ENCODE assay signal across 12 cellular contexts in the genomic region with DNA sequence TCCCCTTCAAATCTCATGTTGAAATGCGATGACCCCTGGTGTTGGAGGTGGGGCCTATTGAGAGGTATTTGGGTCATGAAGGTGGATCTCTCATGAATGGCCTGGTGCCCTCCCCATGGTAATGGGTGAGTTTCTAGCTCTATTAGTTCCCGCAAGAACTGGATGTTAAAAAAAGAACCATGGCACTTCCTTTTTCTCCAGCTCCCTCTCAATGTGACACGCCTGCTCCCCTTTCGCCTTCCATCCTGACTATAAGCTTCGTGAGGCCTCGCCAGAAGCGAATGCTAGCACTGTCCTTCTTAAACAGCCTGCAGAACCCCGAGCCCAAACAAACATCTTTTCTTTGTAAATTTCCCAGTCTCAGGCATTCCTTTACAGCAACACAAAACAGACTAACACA.
DNase-seq lines count a peak whose midpoint lies in the region; ATAC-seq and TF ChIP-seq lines count a peak whose summit lies in the region.
"Had no signal": no experiment of that assay in that cellular context is flagged by ENCODE, and none has a peak within 500 bp of the region (broad histone marks: within the 10 kb centered on the region; RNA-seq: fewer than 3 reads in every experiment).

No MANE protein-coding gene starts in this region.

- no peak for TF ChIP-seq CTCF in WTC11 (IDR thresholded peaks at IDR 0.05)

- H3K27ac Mint-ChIP-seq in WTC11 (0 out of 2 replicates have a peak overlapping the region, but pooled peaks have one; percentile 28), naive B cell (peak overlapping the region in 4 of 6 donors; percentile 24 to 86 (median 33))
- peak overlapping the region; percentile 46 for H3K27ac Mint-ChIP-seq in stimulated activated memory B cell treated with anti-CD40 and anti-IgM and Interleukin-4, amounts not matched to agents 10 μg/mL and 1 μg/mL and 100 μg/mL, for 72 hours
- H3K27ac Mint-ChIP-seq: B cell; CD4-positive, alpha-beta memory T cell had no signal

- H3K4me1 Mint-ChIP-seq in WTC11 = peaks cover 11% of the 10 kb centered on the region
- peaks cover 41 to 54% (median 41%) of the 10 kb centered on the region in 3 donors for H3K4me1 Mint-ChIP-seq in naive B cell
- peaks cover 10% of the 10 kb centered on the region for H3K4me1 Mint-ChIP-seq in stimulated activated memory B cell treated with anti-CD40 and anti-IgM and Interleukin-4, amounts not matched to agents 10 μg/mL and 1 μg/mL and 100 μg/mL, for 72 hours
- H3K4me1 Mint-ChIP-seq: CD4-positive, alpha-beta memory T cell had no signal

- no peak overlapping the region for H3K4me3 Mint-ChIP-seq in WTC11
- no peak overlapping the region for H3K4me3 Mint-ChIP-seq in naive B cell
- no peak overlapping the region for H3K4me3 Mint-ChIP-seq in stimulated activated memory B cell treated with anti-CD40 and anti-IgM and Interleukin-4, amounts not matched to agents 10 μg/mL and 1 μg/mL and 100 μg/mL, for 72 hours
- H3K4me3 Mint-ChIP-seq: B cell; CD4-positive, alpha-beta memory T cell had no signal

- DNase-seq in MV-4-11 (lab: John Stamatoyannopoulos, UW) = peak; percentile 36
- DNase-seq in WTC11 (ENCODE audit: low spot score) = no peak
- DNase-seq in naive B cell = no peak
- DNase-seq in NCI-H2107 treated with DMSO at 0.1 percent for 48 hours (lab: John Stamatoyannopoulos, UW; ENCODE audit: unreplicated experiment) = no peak
- DNase-seq in T1000 (lab: John Stamatoyannopoulos, UW) = no peak
- no peak for DNase-seq in Kasumi-1 (lab: John Stamatoyannopoulos, UW)
- DNase-seq: C1 segment of cervical spinal cord; CD4-positive, alpha-beta memory T cell; DMS79 had no signal

- ATAC-seq in WTC11 (no peak), naive B cell (ENCODE audit: low read depth in 2 of 2) (no peak)
- ATAC-seq in stimulated activated memory B cell treated with anti-CD40 and anti-IgM and Interleukin-4, amounts not matched to agents 10 μg/mL and 1 μg/mL and 100 μg/mL, for 72 hours = no peak
- ATAC-seq: HepG2 had no signal

- CTCF ChIA-PET in WTC11 (lab: Charles Lee) = no interaction called here

- POLR2A ChIA-PET in WTC11 (lab: Charles Lee) = no interaction called here

- H3K36me3 Mint-ChIP-seq in WTC11 (peaks cover 16% of the 10 kb centered on the region), naive B cell (peaks cover 29 to 36% of the 10 kb centered on the region in 2 donors)
- H3K36me3 Mint-ChIP-seq in stimulated activated memory B cell treated with anti-CD40 and anti-IgM and Interleukin-4, amounts not matched to agents 10 μg/mL and 1 μg/mL and 100 μg/mL, for 72 hours = peaks cover 54% of the 10 kb centered on the region

- H3K9me3 Mint-ChIP-seq in WTC11 (peaks cover 36% of the 10 kb centered on the region), naive B cell (peaks cover 5 to 12% (median 8%) of the 10 kb centered on the region in 7 donors)
- peaks cover 9% of the 10 kb centered on the region for H3K9me3 Mint-ChIP-seq in stimulated activated memory B cell treated with anti-CD40 and anti-IgM and Interleukin-4, amounts not matched to agents 10 μg/mL and 1 μg/mL and 100 μg/mL, for 72 hours

- H3K27me3 Mint-ChIP-seq in WTC11 (ENCODE audit: low read depth) (no peaks in the 10 kb centered on the region; the same call in 1 of the 2 replicates), naive B cell (no peaks in the 10 kb centered on the region)
- H3K27me3 Mint-ChIP-seq in stimulated activated memory B cell treated with anti-CD40 and anti-IgM and Interleukin-4, amounts not matched to agents 10 μg/mL and 1 μg/mL and 100 μg/mL, for 72 hours = no peaks in the 10 kb centered on the region
- H3K27me3 Mint-ChIP-seq: B cell had no signal

TF ChIP-seq in WTC11, 78 proteins besides CTCF, POLR2A, EP300 and RAD21 (continues in another document):
- no peak for TF ChIP-seq ETV6 (CRISPR knock-in tag; IDR thresholded peaks at IDR 0.05)
- TF ChIP-seq, protein P1, sequence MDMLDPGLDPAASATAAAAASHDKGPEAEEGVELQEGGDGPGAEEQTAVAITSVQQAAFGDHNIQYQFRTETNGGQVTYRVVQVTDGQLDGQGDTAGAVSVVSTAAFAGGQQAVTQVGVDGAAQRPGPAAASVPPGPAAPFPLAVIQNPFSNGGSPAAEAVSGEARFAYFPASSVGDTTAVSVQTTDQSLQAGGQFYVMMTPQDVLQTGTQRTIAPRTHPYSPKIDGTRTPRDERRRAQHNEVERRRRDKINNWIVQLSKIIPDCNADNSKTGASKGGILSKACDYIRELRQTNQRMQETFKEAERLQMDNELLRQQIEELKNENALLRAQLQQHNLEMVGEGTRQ (CRISPR knock-in tag; IDR thresholded peaks at IDR 0.05) = no peak
- no peak for TF ChIP-seq RELA (CRISPR knock-in tag; IDR thresholded peaks at IDR 0.05; ENCODE audit: borderline replicate concordance)
- TF ChIP-seq, protein P2, sequence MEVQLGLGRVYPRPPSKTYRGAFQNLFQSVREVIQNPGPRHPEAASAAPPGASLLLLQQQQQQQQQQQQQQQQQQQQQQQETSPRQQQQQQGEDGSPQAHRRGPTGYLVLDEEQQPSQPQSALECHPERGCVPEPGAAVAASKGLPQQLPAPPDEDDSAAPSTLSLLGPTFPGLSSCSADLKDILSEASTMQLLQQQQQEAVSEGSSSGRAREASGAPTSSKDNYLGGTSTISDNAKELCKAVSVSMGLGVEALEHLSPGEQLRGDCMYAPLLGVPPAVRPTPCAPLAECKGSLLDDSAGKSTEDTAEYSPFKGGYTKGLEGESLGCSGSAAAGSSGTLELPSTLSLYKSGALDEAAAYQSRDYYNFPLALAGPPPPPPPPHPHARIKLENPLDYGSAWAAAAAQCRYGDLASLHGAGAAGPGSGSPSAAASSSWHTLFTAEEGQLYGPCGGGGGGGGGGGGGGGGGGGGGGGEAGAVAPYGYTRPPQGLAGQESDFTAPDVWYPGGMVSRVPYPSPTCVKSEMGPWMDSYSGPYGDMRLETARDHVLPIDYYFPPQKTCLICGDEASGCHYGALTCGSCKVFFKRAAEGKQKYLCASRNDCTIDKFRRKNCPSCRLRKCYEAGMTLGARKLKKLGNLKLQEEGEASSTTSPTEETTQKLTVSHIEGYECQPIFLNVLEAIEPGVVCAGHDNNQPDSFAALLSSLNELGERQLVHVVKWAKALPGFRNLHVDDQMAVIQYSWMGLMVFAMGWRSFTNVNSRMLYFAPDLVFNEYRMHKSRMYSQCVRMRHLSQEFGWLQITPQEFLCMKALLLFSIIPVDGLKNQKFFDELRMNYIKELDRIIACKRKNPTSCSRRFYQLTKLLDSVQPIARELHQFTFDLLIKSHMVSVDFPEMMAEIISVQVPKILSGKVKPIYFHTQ (CRISPR knock-in tag; IDR thresholded peaks at IDR 0.05) = no peak
- TF ChIP-seq KAT7 (CRISPR knock-in tag; IDR thresholded peaks at IDR 0.05; ENCODE audit: borderline replicate concordance) = no peak
- no peak for TF ChIP-seq OVOL2 (CRISPR knock-in tag; IDR thresholded peaks at IDR 0.05; ENCODE audit: borderline replicate concordance)
- TF ChIP-seq FOXK1 (CRISPR knock-in tag; IDR thresholded peaks at IDR 0.05) = no peak
- TF ChIP-seq SP1 (CRISPR knock-in tag; conservative IDR thresholded peaks at IDR 0.05) = no peak
- TF ChIP-seq JAZF1 (CRISPR knock-in tag; IDR thresholded peaks at IDR 0.05) = no peak
- TF ChIP-seq EMX1 (CRISPR knock-in tag; IDR thresholded peaks at IDR 0.05) = no peak
- TF ChIP-seq CBFB (CRISPR knock-in tag; IDR thresholded peaks at IDR 0.05; ENCODE audit: low read depth) = no peak
- no peak for TF ChIP-seq ZNF317 (CRISPR knock-in tag; IDR thresholded peaks at IDR 0.05; ENCODE audit: borderline replicate concordance, low read depth)
- TF ChIP-seq MXD4 (CRISPR knock-in tag; IDR thresholded peaks at IDR 0.05; ENCODE audit: borderline replicate concordance) = no peak
- TF ChIP-seq, protein P3, sequence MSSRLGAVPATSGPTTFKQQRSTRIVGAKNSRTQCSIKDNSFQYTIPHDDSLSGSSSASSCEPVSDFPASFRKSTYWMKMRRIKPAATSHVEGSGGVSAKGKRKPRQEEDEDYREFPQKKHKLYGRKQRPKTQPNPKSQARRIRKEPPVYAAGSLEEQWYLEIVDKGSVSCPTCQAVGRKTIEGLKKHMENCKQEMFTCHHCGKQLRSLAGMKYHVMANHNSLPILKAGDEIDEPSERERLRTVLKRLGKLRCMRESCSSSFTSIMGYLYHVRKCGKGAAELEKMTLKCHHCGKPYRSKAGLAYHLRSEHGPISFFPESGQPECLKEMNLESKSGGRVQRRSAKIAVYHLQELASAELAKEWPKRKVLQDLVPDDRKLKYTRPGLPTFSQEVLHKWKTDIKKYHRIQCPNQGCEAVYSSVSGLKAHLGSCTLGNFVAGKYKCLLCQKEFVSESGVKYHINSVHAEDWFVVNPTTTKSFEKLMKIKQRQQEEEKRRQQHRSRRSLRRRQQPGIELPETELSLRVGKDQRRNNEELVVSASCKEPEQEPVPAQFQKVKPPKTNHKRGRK (CRISPR knock-in tag; IDR thresholded peaks at IDR 0.05; ENCODE audit: borderline replicate concordance) = no peak
- TF ChIP-seq, protein P4, sequence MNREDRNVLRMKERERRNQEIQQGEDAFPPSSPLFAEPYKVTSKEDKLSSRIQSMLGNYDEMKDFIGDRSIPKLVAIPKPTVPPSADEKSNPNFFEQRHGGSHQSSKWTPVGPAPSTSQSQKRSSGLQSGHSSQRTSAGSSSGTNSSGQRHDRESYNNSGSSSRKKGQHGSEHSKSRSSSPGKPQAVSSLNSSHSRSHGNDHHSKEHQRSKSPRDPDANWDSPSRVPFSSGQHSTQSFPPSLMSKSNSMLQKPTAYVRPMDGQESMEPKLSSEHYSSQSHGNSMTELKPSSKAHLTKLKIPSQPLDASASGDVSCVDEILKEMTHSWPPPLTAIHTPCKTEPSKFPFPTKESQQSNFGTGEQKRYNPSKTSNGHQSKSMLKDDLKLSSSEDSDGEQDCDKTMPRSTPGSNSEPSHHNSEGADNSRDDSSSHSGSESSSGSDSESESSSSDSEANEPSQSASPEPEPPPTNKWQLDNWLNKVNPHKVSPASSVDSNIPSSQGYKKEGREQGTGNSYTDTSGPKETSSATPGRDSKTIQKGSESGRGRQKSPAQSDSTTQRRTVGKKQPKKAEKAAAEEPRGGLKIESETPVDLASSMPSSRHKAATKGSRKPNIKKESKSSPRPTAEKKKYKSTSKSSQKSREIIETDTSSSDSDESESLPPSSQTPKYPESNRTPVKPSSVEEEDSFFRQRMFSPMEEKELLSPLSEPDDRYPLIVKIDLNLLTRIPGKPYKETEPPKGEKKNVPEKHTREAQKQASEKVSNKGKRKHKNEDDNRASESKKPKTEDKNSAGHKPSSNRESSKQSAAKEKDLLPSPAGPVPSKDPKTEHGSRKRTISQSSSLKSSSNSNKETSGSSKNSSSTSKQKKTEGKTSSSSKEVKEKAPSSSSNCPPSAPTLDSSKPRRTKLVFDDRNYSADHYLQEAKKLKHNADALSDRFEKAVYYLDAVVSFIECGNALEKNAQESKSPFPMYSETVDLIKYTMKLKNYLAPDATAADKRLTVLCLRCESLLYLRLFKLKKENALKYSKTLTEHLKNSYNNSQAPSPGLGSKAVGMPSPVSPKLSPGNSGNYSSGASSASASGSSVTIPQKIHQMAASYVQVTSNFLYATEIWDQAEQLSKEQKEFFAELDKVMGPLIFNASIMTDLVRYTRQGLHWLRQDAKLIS (CRISPR knock-in tag; IDR thresholded peaks at IDR 0.05; ENCODE audit: borderline replicate concordance) = no peak
